8 cellular contexts compared by ENCODE assay signal in genomic region chr16:1332618-1333148, GRCh38. TPM values are rescaled to one million over a fixed set of nuclear protein-coding genes. Genes with fewer than 3 reads are reported as not detected.
DNase-seq lines count a peak whose midpoint lies in the region; ATAC-seq and TF ChIP-seq lines count a peak whose summit lies in the region.

No MANE protein-coding gene starts in this region.

- TF ChIP-seq CTCF in lower lobe of right lung (IDR thresholded peaks at IDR 0.05) (no peak), suprapubic skin (IDR thresholded peaks at IDR 0.05) (no peak), adrenal gland (IDR thresholded peaks at IDR 0.05) (no peak)

- H3K36me3 Mint-ChIP-seq in activated T-cell treated with anti-CD3 and anti-CD28 coated beads, Interleukin-2, amount 50 U/mL, for 72 hours (ENCODE audit: insufficient read depth in 2 of 2), result no peaks in the 10 kb centered on the region
- no peaks in the 10 kb centered on the region for H3K36me3 Mint-ChIP-seq in activated T-helper 17 cell treated with anti-CD3 and anti-CD28 coated beads, Interleukin-2, amount 50 U/mL, for 72 hours (ENCODE audit: low read depth)

- H3K36me3 ChIP-seq in lower lobe of right lung (no peaks in the 10 kb centered on the region), suprapubic skin (no peaks in the 10 kb centered on the region), adrenal gland (replicated peaks in 1 of 2) (no peaks in the 10 kb centered on the region)

- no peaks in the 10 kb centered on the region for H3K9me3 ChIP-seq in lower lobe of right lung
- H3K9me3 ChIP-seq in suprapubic skin, result no peaks in the 10 kb centered on the region
- H3K9me3 ChIP-seq in adrenal gland (replicated peaks in 1 of 3), result no peaks in the 10 kb centered on the region

- H3K4me3 ChIP-seq in lower lobe of right lung (peak overlapping the region; percentile 54), suprapubic skin (peak overlapping the region; percentile 47), adrenal gland (peak overlapping the region in 1 of 4 donors; percentile 70)

- peak overlapping the region; percentile 78 for H3K4me3 Mint-ChIP-seq in activated T-cell treated with anti-CD3 and anti-CD28 coated beads, Interleukin-2, amount 50 U/mL, for 72 hours
- H3K4me3 Mint-ChIP-seq in activated T-helper 17 cell treated with anti-CD3 and anti-CD28 coated beads, Interleukin-2, amount 50 U/mL, for 72 hours, result peak overlapping the region; percentile 54

- intact Hi-C loops in lower lobe of right lung (cut with DNase I) (no loop called here), adrenal gland (cut with DNase I) (no loop called here)

- H3K27ac Mint-ChIP-seq in activated T-cell treated with anti-CD3 and anti-CD28 coated beads, Interleukin-2, amount 50 U/mL, for 72 hours, result peak overlapping the region; percentile 38
- H3K27ac Mint-ChIP-seq in activated T-helper 17 cell treated with anti-CD3 and anti-CD28 coated beads, Interleukin-2, amount 50 U/mL, for 72 hours, result peak overlapping the region; percentile 62

- peak; percentile 5 to 11 for ATAC-seq in activated T-cell treated with anti-CD3 and anti-CD28 coated beads, Interleukin-2, amount 50 U/mL, for 72 hours (replicated peaks in 1 of 2)
- ATAC-seq in activated T-helper 17 cell treated with anti-CD3 and anti-CD28 coated beads, Interleukin-2, amount 50 U/mL, for 72 hours (replicated peaks), result no peak
- peak in 1 of 2 donors; percentile 0 for ATAC-seq in lower lobe of right lung

- TF ChIP-seq POLR2A in suprapubic skin (IDR thresholded peaks at IDR 0.05) (no peak), adrenal gland (IDR thresholded peaks at IDR 0.05) (no peak)

- WGBS in suprapubic skin, result 10% methylated on average over 22 of the region's 26 CpGs
- WGBS in adrenal gland, 4 donors, result 4 to 7% (median 7%) methylated on average over 18 to 26 of the region's 26 CpGs

- no peaks in the 10 kb centered on the region for H3K9me3 Mint-ChIP-seq in activated T-cell treated with anti-CD3 and anti-CD28 coated beads, Interleukin-2, amount 50 U/mL, for 72 hours
- no peaks in the 10 kb centered on the region for H3K9me3 Mint-ChIP-seq in activated T-helper 17 cell treated with anti-CD3 and anti-CD28 coated beads, Interleukin-2, amount 50 U/mL, for 72 hours

- H3K4me1 Mint-ChIP-seq in activated T-cell treated with anti-CD3 and anti-CD28 coated beads, Interleukin-2, amount 50 U/mL, for 72 hours (ENCODE audit: low read depth), result peaks cover 22% of the 10 kb centered on the region
- H3K4me1 Mint-ChIP-seq in activated T-helper 17 cell treated with anti-CD3 and anti-CD28 coated beads, Interleukin-2, amount 50 U/mL, for 72 hours, result no peaks in the 10 kb centered on the region

- peak overlapping the region; percentile 79 for H3K27ac ChIP-seq in lower lobe of right lung
- H3K27ac ChIP-seq in suprapubic skin, result no peak overlapping the region
- H3K27ac ChIP-seq in adrenal gland, result peak overlapping the region in 1 of 5 donors; percentile 52

- DNase-seq in activated T-cell treated with anti-CD3 and anti-CD28 coated beads, Interleukin-2, amount 50 U/mL, for 72 hours, result no peak
- DNase-seq in activated T-cell treated with anti-CD3 and anti-CD28 coated beads, Interleukin-2, amount 50 U/mL, for 48 hours, result no peak
- no peak for DNase-seq in lower lobe of right lung
- DNase-seq in suprapubic skin (ENCODE audit: low spot score in 2 of 2), result no peak
- no peak for DNase-seq in iPS-NIHi11 (ENCODE audit: low spot score)
- no peak for DNase-seq in adrenal gland
- DNase-seq in NK-92 treated with Interleukin-12 subunit alpha and Interleukin-12 subunit beta, amount 100 ng/mL, for 24 hours (lab: John Stamatoyannopoulos, UW), result no peak

- H3K4me1 ChIP-seq in lower lobe of right lung (peaks cover 34% of the 10 kb centered on the region), suprapubic skin (peaks cover 35% of the 10 kb centered on the region), adrenal gland (replicated peaks in 1 of 2) (peaks cover 10 to 32% of the 10 kb centered on the region in 2 donors)

- H3K27me3 Mint-ChIP-seq in activated T-cell treated with anti-CD3 and anti-CD28 coated beads, Interleukin-2, amount 50 U/mL, for 72 hours (ENCODE audit: low read depth), result peaks cover 36% of the 10 kb centered on the region
- no peaks in the 10 kb centered on the region for H3K27me3 Mint-ChIP-seq in activated T-helper 17 cell treated with anti-CD3 and anti-CD28 coated beads, Interleukin-2, amount 50 U/mL, for 72 hours

- no peak for TF ChIP-seq EP300 in suprapubic skin (IDR thresholded peaks at IDR 0.05)

- peaks cover 42% of the 10 kb centered on the region for H3K27me3 ChIP-seq in lower lobe of right lung (ENCODE audit: low read depth)
- H3K27me3 ChIP-seq in suprapubic skin, result peaks cover 74% of the 10 kb centered on the region
- peaks cover 9% of the 10 kb centered on the region for H3K27me3 ChIP-seq in adrenal gland

RNA-seq across cellular contexts. Expression of gene BAIAP3, which starts 0.8 kb away (rescaled TPM):
- total RNA-seq in activated T-cell treated with anti-CD3 and anti-CD28 coated beads, Interleukin-2, amount 50 U/mL, for 72 hours, result 1 to 10 TPM in 1 of 2 donors, under 1 TPM in 1; 0.26 to 1.1 TPM
- total RNA-seq in activated T-helper 17 cell treated with anti-CD3 and anti-CD28 coated beads, Interleukin-2, amount 50 U/mL, for 72 hours, result 1 to 10 TPM in 1 of 2 donors, under 1 TPM in 1; 0.71 to 2.2 TPM
- 8.4 TPM for total RNA-seq in lower lobe of right lung
- total RNA-seq in suprapubic skin, result 1 to 10 TPM in 3 of 4 donors, under 1 TPM in 1; 0.87 to 6.2 (median 2.5) TPM
- 10 to 100 TPM in 4 of 8 donors, 1 to 10 TPM in 3, under 1 TPM in 1; 0.79 to 25.4 (median 14.9) TPM for total RNA-seq in adrenal gland
- 100 to 1,000 TPM in 1 of 3 donors, 10 to 100 TPM in 2; 11.9 to 129 (median 20.7) TPM for polyA plus RNA-seq in adrenal gland

RNA-seq across cellular contexts. Expression of gene TSR3, which starts 19.0 kb away (rescaled TPM):
- 10 to 100 TPM; 39.1 to 44.8 TPM for total RNA-seq in activated T-cell treated with anti-CD3 and anti-CD28 coated beads, Interleukin-2, amount 50 U/mL, for 72 hours
- 10 to 100 TPM; 36.7 to 64.2 TPM for total RNA-seq in activated T-helper 17 cell treated with anti-CD3 and anti-CD28 coated beads, Interleukin-2, amount 50 U/mL, for 72 hours
- total RNA-seq in lower lobe of right lung (39.5 TPM), suprapubic skin (10 to 100 TPM; 48.5 to 70.2 (median 62.1) TPM), adrenal gland (100 to 1,000 TPM in 3 of 8 donors, 10 to 100 TPM in 5; 49.8 to 258 (median 76.1) TPM)
- 10 to 100 TPM; 13.7 to 42.8 (median 39.2) TPM for polyA plus RNA-seq in adrenal gland

RNA-seq across cellular contexts. Expression of gene GNPTG, which starts 19.0 kb away (rescaled TPM):
- 10 to 100 TPM; 22.1 to 23.8 TPM for total RNA-seq in activated T-cell treated with anti-CD3 and anti-CD28 coated beads, Interleukin-2, amount 50 U/mL, for 72 hours
- total RNA-seq in activated T-helper 17 cell treated with anti-CD3 and anti-CD28 coated beads, Interleukin-2, amount 50 U/mL, for 72 hours, result 10 to 100 TPM; 22.6 to 24.4 TPM
- 89.5 TPM for total RNA-seq in lower lobe of right lung
- 10 to 100 TPM; 53.7 to 84.0 (median 69.5) TPM for total RNA-seq in suprapubic skin
- 100 to 1,000 TPM; 213 to 332 (median 284) TPM for total RNA-seq in adrenal gland
- 100 to 1,000 TPM in 2 of 3 donors, 10 to 100 TPM in 1; 95.9 to 659 (median 362) TPM for polyA plus RNA-seq in adrenal gland

RNA-seq across cellular contexts. Expression of gene UBE2I, which starts 23.2 kb away (rescaled TPM):
- 100 to 1,000 TPM; 225 to 231 TPM for total RNA-seq in activated T-cell treated with anti-CD3 and anti-CD28 coated beads, Interleukin-2, amount 50 U/mL, for 72 hours
- 100 to 1,000 TPM; 204 to 206 TPM for total RNA-seq in activated T-helper 17 cell treated with anti-CD3 and anti-CD28 coated beads, Interleukin-2, amount 50 U/mL, for 72 hours
- 93.4 TPM for total RNA-seq in lower lobe of right lung
- total RNA-seq in suprapubic skin, result 100 to 1,000 TPM in 3 of 4 donors, 10 to 100 TPM in 1; 72.0 to 165 (median 107) TPM
- total RNA-seq in adrenal gland, result 100 to 1,000 TPM in 4 of 8 donors, 10 to 100 TPM in 4; 54.6 to 142 (median 105) TPM
- polyA plus RNA-seq in adrenal gland, result 100 to 1,000 TPM in 1 of 3 donors, 10 to 100 TPM in 2; 61.9 to 203 (median 70.1) TPM
